Comparison of ENCODE assay signal across 1 cellular context in the genomic region with DNA sequence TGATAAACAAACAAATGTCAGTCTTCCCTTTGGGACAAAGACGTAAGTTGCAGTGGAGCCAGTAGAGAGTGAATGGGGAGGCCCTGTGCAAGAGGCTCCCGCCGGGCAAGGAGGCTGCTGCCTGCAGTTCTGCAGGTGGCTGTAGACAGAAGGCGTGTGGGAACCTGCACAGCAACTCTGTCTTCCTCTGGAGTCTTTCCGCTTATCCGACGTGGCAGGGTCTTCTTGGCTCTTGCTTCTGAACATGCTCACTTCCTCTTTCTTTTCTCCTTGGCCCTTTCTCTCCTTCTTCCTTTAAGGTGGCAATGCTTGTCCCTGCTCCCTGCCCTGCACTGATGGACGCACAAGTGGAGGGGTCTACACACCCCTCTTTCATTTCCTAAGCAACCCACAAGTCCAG.
TF ChIP-seq lines count a peak whose summit lies in the region.

No MANE protein-coding gene starts in this region.

TF ChIP-seq in K562, 482 proteins besides CTCF, POLR2A, EP300 and RAD21 (continued from another document):
- TF ChIP-seq CREB1 (IDR thresholded peaks at IDR 0.05): no peak
- no peak for TF ChIP-seq CREB1 (CRISPR knock-in tag; IDR thresholded peaks at IDR 0.05)
- no peak for TF ChIP-seq ERF (CRISPR knock-in tag; IDR thresholded peaks at IDR 0.05)
- TF ChIP-seq SMARCB1 (IDR thresholded peaks at IDR 0.05; ENCODE audit: insufficient read length, low read depth): no peak
- TF ChIP-seq, protein P1, sequence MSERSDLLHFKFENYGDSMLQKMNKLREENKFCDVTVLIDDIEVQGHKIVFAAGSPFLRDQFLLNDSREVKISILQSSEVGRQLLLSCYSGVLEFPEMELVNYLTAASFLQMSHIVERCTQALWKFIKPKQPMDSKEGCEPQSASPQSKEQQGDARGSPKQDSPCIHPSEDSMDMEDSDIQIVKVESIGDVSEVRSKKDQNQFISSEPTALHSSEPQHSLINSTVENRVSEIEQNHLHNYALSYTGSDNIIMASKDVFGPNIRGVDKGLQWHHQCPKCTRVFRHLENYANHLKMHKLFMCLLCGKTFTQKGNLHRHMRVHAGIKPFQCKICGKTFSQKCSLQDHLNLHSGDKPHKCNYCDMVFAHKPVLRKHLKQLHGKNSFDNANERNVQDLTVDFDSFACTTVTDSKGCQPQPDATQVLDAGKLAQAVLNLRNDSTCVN (CRISPR knock-in tag; IDR thresholded peaks at IDR 0.05): 0 out of 2 replicates have a peak, but pooled peaks have one; percentile 12
- TF ChIP-seq HIVEP1 (CRISPR knock-in tag; IDR thresholded peaks at IDR 0.05): no peak
